8 cellular contexts compared by ENCODE assay signal in genomic region chr14:51219473-51220448, GRCh38. TPM values are rescaled to one million over a fixed set of nuclear protein-coding genes. Genes with fewer than 3 reads are reported as not detected.
DNase-seq lines count a peak whose midpoint lies in the region; ATAC-seq and TF ChIP-seq lines count a peak whose summit lies in the region.

No MANE protein-coding gene starts in this region.

- H3K9me3 ChIP-seq in Loucy (ENCODE audit: insufficient read depth, low read depth, low read length): peaks cover 3% of the 10 kb centered on the region; the same call in 1 of the 2 replicates
- no peaks in the 10 kb centered on the region for H3K9me3 ChIP-seq in adipocyte (ENCODE audit: control insufficient read depth, low read length)
- H3K9me3 ChIP-seq in left lung: no peaks in the 10 kb centered on the region

- TF ChIP-seq CTCF in Loucy (conservative IDR thresholded peaks at IDR 0.05; ENCODE audit: low read length) (peak; percentile 79), left lung (IDR thresholded peaks at IDR 0.05) (peak in 1 of 2 donors; percentile 47)

- H2AFZ ChIP-seq in Loucy (ENCODE audit: low read length): peak overlapping the region; percentile 36; the same call in 1 of the 2 replicates

- no peak overlapping the region for H3K4me2 ChIP-seq in Loucy (ENCODE audit: low read depth, low read length, poor library complexity, severe bottlenecking)

- H3K27me3 ChIP-seq in Loucy (ENCODE audit: insufficient read depth, low read length, poor library complexity, severe bottlenecking) (no peaks in the 10 kb centered on the region), adipocyte (replicated peaks; ENCODE audit: control insufficient read depth, insufficient read depth, low read length) (no peaks in the 10 kb centered on the region), left lung (no peaks in the 10 kb centered on the region)

- H3K4me3 ChIP-seq in Loucy (ENCODE audit: low read length, poor library complexity, severe bottlenecking) (no peak overlapping the region), adipocyte (ENCODE audit: low read length) (no peak overlapping the region), left lung (no peak overlapping the region)

- H3K9me2 ChIP-seq in Loucy (replicated peaks; ENCODE audit: low read depth, low read length): no peaks in the 10 kb centered on the region

- no peaks in the 10 kb centered on the region for H3F3A ChIP-seq in Loucy (ENCODE audit: low read depth)

- peak; percentile 24 for ATAC-seq in left lung
- ATAC-seq in HG03378 (IDR thresholded peaks at IDR 0.05; ENCODE audit: unreplicated experiment): no peak

- no peaks in the 10 kb centered on the region for H3K36me3 ChIP-seq in Loucy (ENCODE audit: insufficient read depth, low read length)
- no peaks in the 10 kb centered on the region for H3K36me3 ChIP-seq in adipocyte (ENCODE audit: control insufficient read depth, insufficient read depth, low read length, severe bottlenecking)
- no peaks in the 10 kb centered on the region for H3K36me3 ChIP-seq in left lung

- H3K27ac ChIP-seq in left lung: no peak overlapping the region

- peak; percentile 56 for DNase-seq in DMS53 (lab: John Stamatoyannopoulos, UW)
- DNase-seq in adipocyte (ENCODE audit: low read depth): peak; percentile 78
- DNase-seq in left lung: no peak
- DNase-seq in CD1c-positive myeloid dendritic cell (ENCODE audit: extremely low spot score): no peak
- DNase-seq in activated CD4-positive, alpha-beta T cell treated with anti-CD3 and anti-CD28 coated beads for 48 hours: no peak
- DNase-seq in NCI-H1436 (lab: John Stamatoyannopoulos, UW): no peak

- intact Hi-C loops in left lung (cut with DNase I): loop anchor here in 1 of 2 donors (10.0 kb wide), 1 partner anchor 265 kb away; no protein-coding TSS in a partner anchor

- H3K9ac ChIP-seq in Loucy (ENCODE audit: low read depth, low read length, poor library complexity, severe bottlenecking) (no peak overlapping the region), adipocyte (ENCODE audit: low read length) (no peak overlapping the region)

- H3K4me1 ChIP-seq in Loucy (ENCODE audit: insufficient read depth, low read length, poor library complexity, severe bottlenecking) (no peaks in the 10 kb centered on the region), adipocyte (ENCODE audit: control insufficient read depth, insufficient read depth, low read length) (no peaks in the 10 kb centered on the region), left lung (peaks cover 0 to 5% of the 10 kb centered on the region in 2 donors)

- H3K79me2 ChIP-seq in Loucy (ENCODE audit: insufficient read depth, low read length): no peaks in the 10 kb centered on the region

- no peaks in the 10 kb centered on the region for H4K20me1 ChIP-seq in Loucy (ENCODE audit: insufficient read depth, low read length, poor library complexity, severe bottlenecking)

RNA-seq across cellular contexts. Expression of gene TMX1, which starts 20.3 kb away (rescaled TPM):
- total RNA-seq in left lung: 10 to 100 TPM; 32.7 to 49.2 TPM

Comparison
In these comparisons a context has a peak if more than half of its experiments do, and no peak if none do; other contexts are left out.
1. DNase-seq: peak in DMS53 (single experiment) and adipocyte (single experiment); none in left lung (0 of 2), CD1c-positive myeloid dendritic cell (single experiment), activated CD4-positive, alpha-beta T cell treated with anti-CD3 and anti-CD28 coated beads for 48 hours (single experiment) and NCI-H1436 (single experiment).